In genomic region chr1:62436466-62437272, GRCh38 we compare ENCODE assay signal across 8 cellular contexts. TPM values are rescaled to one million over a fixed set of nuclear protein-coding genes. Genes with fewer than 3 reads are reported as not detected.
DNase-seq lines count a peak whose midpoint lies in the region; ATAC-seq, FAIRE-seq and TF ChIP-seq lines count a peak whose summit lies in the region.

Gene USP1, plus strand, starts transcription at chr1:62437049. Its CDS starts 2,819 bp downstream, at chr1:62439868.

- peak within 1 kb of the TSS; percentile 99 for H3K27ac Mint-ChIP-seq in mesothelial cell of epicardium

- no peaks in the 10 kb centered on the region for H3K36me3 Mint-ChIP-seq in mesothelial cell of epicardium

- H3K9me3 ChIP-seq in HUES64 (ENCODE audit: insufficient read depth, low read depth, low read length) (no peaks in the 10 kb centered on the region), OCI-LY1 (ENCODE audit: low read length) (no peaks in the 10 kb centered on the region)

- H3K4me3 ChIP-seq in HUES64 (ENCODE audit: low read length) (peak within 1 kb of the TSS; percentile 72), OCI-LY1 (ENCODE audit: low read depth, low read length, poor library complexity, severe bottlenecking) (peak within 1 kb of the TSS; percentile 86)

- no peaks in the 10 kb centered on the region for H3K9me2 ChIP-seq in OCI-LY1 (ENCODE audit: low read depth, low read length)

- peaks cover 27% of the 10 kb centered on the region for H3K4me1 Mint-ChIP-seq in mesothelial cell of epicardium

- peak within 1 kb of the TSS; percentile 97 for H3K9ac ChIP-seq in HUES64 (ENCODE audit: low read depth, low read length)
- peak within 1 kb of the TSS; percentile 90 for H3K9ac ChIP-seq in OCI-LY1 (ENCODE audit: low read length)

- H3K36me3 ChIP-seq in HUES64 (ENCODE audit: insufficient read depth, low read length) (peaks cover 14% of the 10 kb centered on the region), OCI-LY1 (ENCODE audit: insufficient read depth, low read length) (peaks cover 13% of the 10 kb centered on the region)

- WGBS in HUES64, result under 1% methylated on average over 76 of the region's 76 CpGs

- peak within 1 kb of the TSS; percentile 98 for H3K27ac ChIP-seq in HUES64 (ENCODE audit: low read depth, low read length)
- peak within 1 kb of the TSS; percentile 92 for H3K27ac ChIP-seq in OCI-LY1 (ENCODE audit: low read depth, low read length, poor library complexity, severe bottlenecking)

- H3F3A ChIP-seq in OCI-LY1 (ENCODE audit: insufficient read depth, low read length), result no peaks in the 10 kb centered on the region

- H2AFZ ChIP-seq in OCI-LY1 (ENCODE audit: low read length), result no peak within 1 kb of the TSS

- peak; percentile 69 for ATAC-seq in GM21447 (IDR thresholded peaks at IDR 0.05; ENCODE audit: unreplicated experiment)

- H3K4me1 ChIP-seq in HUES64 (ENCODE audit: insufficient read depth, low read length) (peaks cover 8% of the 10 kb centered on the region), OCI-LY1 (ENCODE audit: insufficient read depth, low read length, severe bottlenecking) (peaks cover 38% of the 10 kb centered on the region)

- H3K79me2 ChIP-seq in OCI-LY1 (ENCODE audit: insufficient read depth, low read length), result peaks cover 46% of the 10 kb centered on the region

- TF ChIP-seq CTCF in OCI-LY1 (IDR thresholded peaks at IDR 0.05; ENCODE audit: low read length) (no peak), mesothelial cell of epicardium (IDR thresholded peaks at IDR 0.05; ENCODE audit: unreplicated experiment) (no peak)

- no peaks in the 10 kb centered on the region for H4K20me1 ChIP-seq in OCI-LY1 (ENCODE audit: insufficient read depth, low read length)

- peak within 1 kb of the TSS; percentile 73 for H3K4me2 ChIP-seq in OCI-LY1 (ENCODE audit: low read length)

- DNase-seq in Caki2 (ENCODE audit: low read depth) (peak; percentile 100), mesothelial cell of epicardium (ENCODE audit: low spot score in 2 of 2, unreplicated experiment in 2 of 2) (peak; percentile 91 to 96)
- DNase-seq in activated CD8-positive, alpha-beta memory T cell treated with anti-CD3 and anti-CD28 coated beads, Interleukin-2, amount 50 U/mL, for 4 hours, result peak; percentile 95
- peak; percentile 93 to 96 for DNase-seq in stimulated activated CD8-positive, alpha-beta memory T cell treated with anti-CD3 and anti-CD28 coated beads, Interleukin-15, amount 100 ng/mL, for 48 hours (ENCODE audit: low read depth in 2 of 2)

- H3K9me3 Mint-ChIP-seq in mesothelial cell of epicardium, result no peaks in the 10 kb centered on the region

- in situ Hi-C loops in Caki2 (cut with HindIII; ENCODE audit: low pct_unique_long_range_greater_than_20kb, low sequenced_read_pairs), result no loop called here

- H3K27me3 ChIP-seq in HUES64 (ENCODE audit: insufficient read depth, low read length) (no peaks in the 10 kb centered on the region), OCI-LY1 (ENCODE audit: insufficient read depth, low read length) (no peaks in the 10 kb centered on the region)

- peak within 1 kb of the TSS; percentile 93 for H3K4me3 Mint-ChIP-seq in mesothelial cell of epicardium

- no peaks in the 10 kb centered on the region for H3K27me3 Mint-ChIP-seq in mesothelial cell of epicardium (ENCODE audit: low read depth)

- peak; percentile 99 for FAIRE-seq in endometrium (lab: Jason Lieb, UNC)

RNA-seq across cellular contexts. Expression of gene USP1, which starts in this region (rescaled TPM):
- total RNA-seq in Caki2 (2014; rRNA removed; shearing (Covaris generic); ENCODE audit: low replicate concordance), result 28.0 and 30.2 TPM in 2 replicates
- polyA plus RNA-seq in HUES64 (2013, experiment 1 of 2), result 56.2 TPM
- polyA plus RNA-seq in HUES64 (2013, experiment 2 of 2), result 56.1 TPM
- 24.4 to 25.1 TPM (median 24.8 TPM) in 3 replicates for total RNA-seq in mesothelial cell of epicardium

Comparison
In these comparisons a context has a peak if more than half of its experiments do, and no peak if none do; other contexts are left out.
1. Peak in every context shown above with its lines: DNase-seq, ATAC-seq, H3K4me3 ChIP-seq and H3K27ac ChIP-seq.